1 cellular context compared by ENCODE assay signal in the genomic region with DNA sequence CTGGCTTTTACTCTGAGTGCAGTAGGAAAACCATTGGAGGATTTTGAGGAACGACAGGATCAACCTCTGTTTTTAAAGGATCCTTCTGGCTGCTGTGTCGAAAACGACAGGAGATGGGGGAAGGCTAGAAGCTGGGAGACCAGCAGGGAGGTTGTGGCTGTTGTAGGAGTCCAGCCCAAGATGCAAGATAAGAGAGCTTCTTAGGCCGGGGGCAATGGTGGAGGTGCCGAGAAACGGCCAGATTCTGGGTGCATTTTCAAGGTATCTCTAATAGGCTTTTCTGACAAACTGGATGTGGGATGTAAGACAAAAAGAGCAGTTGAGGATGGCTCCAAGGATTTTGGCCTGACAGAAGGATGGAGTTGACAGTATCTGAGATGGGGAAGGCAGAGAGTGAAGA.
TF ChIP-seq lines count a peak whose summit lies in the region.

No MANE protein-coding gene starts in this region.

TF ChIP-seq in K562, 482 proteins besides CTCF, POLR2A, EP300 and RAD21:
- peak; percentile 35; the same call in 1 of the 2 replicates for TF ChIP-seq DPF2 (IDR thresholded peaks at IDR 0.05)
- no peak for TF ChIP-seq BACH1 (tag; IDR thresholded peaks at IDR 0.05)
- TF ChIP-seq HMGN3 (IDR thresholded peaks at IDR 0.05; ENCODE audit: borderline replicate concordance, extremely low read depth, insufficient read length, low read depth, low read length): no peak
- no peak for TF ChIP-seq TCF7L2 (IDR thresholded peaks at IDR 0.05; ENCODE audit: low read depth, low read length)
- peak; percentile 82 for TF ChIP-seq GATA2 (CRISPR knock-in tag; IDR thresholded peaks at IDR 0.05)
- TF ChIP-seq POLR2B (IDR thresholded peaks at IDR 0.05; ENCODE audit: low read depth, partially characterized antibody): no peak
- no peak for TF ChIP-seq RAD51 (IDR thresholded peaks at IDR 0.05; ENCODE audit: borderline replicate concordance, low read depth)
- no peak for TF ChIP-seq RFX7 (CRISPR knock-in tag; IDR thresholded peaks at IDR 0.05)
- TF ChIP-seq SPI1 (IDR thresholded peaks at IDR 0.05; ENCODE audit: borderline replicate concordance, low read depth, low read length): peak; percentile 48; the same call in 1 of the 2 replicates
- TF ChIP-seq ZFP1 (CRISPR knock-in tag; IDR thresholded peaks at IDR 0.05): no peak
- no peak for TF ChIP-seq ATF1 (CRISPR knock-in tag; IDR thresholded peaks at IDR 0.05)
- TF ChIP-seq ATF1 (tag; IDR thresholded peaks at IDR 0.05): no peak
- TF ChIP-seq ZSCAN32 (CRISPR knock-in tag; IDR thresholded peaks at IDR 0.05): no peak
- no peak for TF ChIP-seq RUNX1 (IDR thresholded peaks at IDR 0.05; ENCODE audit: low read depth)
- TF ChIP-seq TEAD1 (CRISPR knock-in tag; IDR thresholded peaks at IDR 0.05): peak in 1 of 2 experiments; percentile 47; a peak in 1 of 4 replicates
- TF ChIP-seq, protein P1, sequence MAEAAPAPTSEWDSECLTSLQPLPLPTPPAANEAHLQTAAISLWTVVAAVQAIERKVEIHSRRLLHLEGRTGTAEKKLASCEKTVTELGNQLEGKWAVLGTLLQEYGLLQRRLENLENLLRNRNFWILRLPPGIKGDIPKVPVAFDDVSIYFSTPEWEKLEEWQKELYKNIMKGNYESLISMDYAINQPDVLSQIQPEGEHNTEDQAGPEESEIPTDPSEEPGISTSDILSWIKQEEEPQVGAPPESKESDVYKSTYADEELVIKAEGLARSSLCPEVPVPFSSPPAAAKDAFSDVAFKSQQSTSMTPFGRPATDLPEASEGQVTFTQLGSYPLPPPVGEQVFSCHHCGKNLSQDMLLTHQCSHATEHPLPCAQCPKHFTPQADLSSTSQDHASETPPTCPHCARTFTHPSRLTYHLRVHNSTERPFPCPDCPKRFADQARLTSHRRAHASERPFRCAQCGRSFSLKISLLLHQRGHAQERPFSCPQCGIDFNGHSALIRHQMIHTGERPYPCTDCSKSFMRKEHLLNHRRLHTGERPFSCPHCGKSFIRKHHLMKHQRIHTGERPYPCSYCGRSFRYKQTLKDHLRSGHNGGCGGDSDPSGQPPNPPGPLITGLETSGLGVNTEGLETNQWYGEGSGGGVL (CRISPR knock-in tag; IDR thresholded peaks at IDR 0.05): no peak
- no peak for TF ChIP-seq KDM2B (CRISPR knock-in tag; IDR thresholded peaks at IDR 0.05)
- TF ChIP-seq CHD1 (IDR thresholded peaks at IDR 0.05; ENCODE audit: low read length): no peak
- no peak for TF ChIP-seq PHB2 (IDR thresholded peaks at IDR 0.05; ENCODE audit: low read depth)
- TF ChIP-seq MAZ (CRISPR knock-in tag; conservative IDR thresholded peaks at IDR 0.05 in 1 of 2, IDR thresholded peaks at IDR 0.05 in 1 of 2): 0 out of 4 replicates have a peak, but pooled peaks of 1 of the 2 experiments have one; percentile 50
- TF ChIP-seq SMAD2 (IDR thresholded peaks at IDR 0.05; ENCODE audit: low read depth, low read length): no peak
- no peak for TF ChIP-seq KDM4B (IDR thresholded peaks at IDR 0.05; ENCODE audit: borderline replicate concordance in 2 of 2, low read depth in 1 of 2)
- 0 out of 2 replicates have a peak, but pooled peaks have one; percentile 25 for TF ChIP-seq PML (IDR thresholded peaks at IDR 0.05; ENCODE audit: low read length)
- 0 out of 2 replicates have a peak, but pooled peaks have one; percentile 7 for TF ChIP-seq MAX (CRISPR knock-in tag; IDR thresholded peaks at IDR 0.05)
- no peak for TF ChIP-seq PHF21A (IDR thresholded peaks at IDR 0.05; ENCODE audit: borderline replicate concordance, low read depth)
- no peak for TF ChIP-seq CBFB (CRISPR knock-in tag; IDR thresholded peaks at IDR 0.05)
- 0 out of 2 replicates have a peak, but pooled peaks have one; percentile 16 for TF ChIP-seq ARID1B (IDR thresholded peaks at IDR 0.05)
- no peak for TF ChIP-seq ZNF174 (CRISPR knock-in tag; IDR thresholded peaks at IDR 0.05)
- TF ChIP-seq RCOR1 (IDR thresholded peaks at IDR 0.05; ENCODE audit: borderline replicate concordance in 1 of 2, low read depth in 2 of 2, low read length in 2 of 2): peak in 1 of 2 experiments; percentile 42; a peak in 1 of 4 replicates
- TF ChIP-seq, protein P2, sequence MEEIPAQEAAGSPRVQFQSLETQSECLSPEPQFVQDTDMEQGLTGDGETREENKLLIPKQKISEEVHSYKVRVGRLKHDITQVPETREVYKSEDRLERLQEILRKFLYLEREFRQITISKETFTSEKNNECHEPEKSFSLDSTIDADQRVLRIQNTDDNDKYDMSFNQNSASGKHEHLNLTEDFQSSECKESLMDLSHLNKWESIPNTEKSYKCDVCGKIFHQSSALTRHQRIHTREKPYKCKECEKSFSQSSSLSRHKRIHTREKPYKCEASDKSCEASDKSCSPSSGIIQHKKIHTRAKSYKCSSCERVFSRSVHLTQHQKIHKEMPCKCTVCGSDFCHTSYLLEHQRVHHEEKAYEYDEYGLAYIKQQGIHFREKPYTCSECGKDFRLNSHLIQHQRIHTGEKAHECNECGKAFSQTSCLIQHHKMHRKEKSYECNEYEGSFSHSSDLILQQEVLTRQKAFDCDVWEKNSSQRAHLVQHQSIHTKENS (CRISPR knock-in tag; IDR thresholded peaks at IDR 0.05): no peak
- TF ChIP-seq ZNF57 (CRISPR knock-in tag; IDR thresholded peaks at IDR 0.05): no peak
- peak; percentile 23; the same call in 1 of the 2 replicates for TF ChIP-seq CTBP1 (IDR thresholded peaks at IDR 0.05; ENCODE audit: borderline replicate concordance)
- TF ChIP-seq FOXA1 (IDR thresholded peaks at IDR 0.05; ENCODE audit: borderline replicate concordance): no peak
- TF ChIP-seq NR2C2 (CRISPR knock-in tag; IDR thresholded peaks at IDR 0.05): no peak
- TF ChIP-seq NR2C2 (tag; IDR thresholded peaks at IDR 0.05): 0 out of 2 replicates have a peak, but pooled peaks have one; percentile 3
- TF ChIP-seq KDM1A (IDR thresholded peaks at IDR 0.05): 0 out of 4 replicates have a peak, but pooled peaks of 1 of the 2 experiments have one; percentile 8
